In genomic region chr21:39020751-39021474, GRCh38 we compare ENCODE assay signal across 10 cellular contexts.
DNase-seq lines count a peak whose midpoint lies in the region; ATAC-seq and TF ChIP-seq lines count a peak whose summit lies in the region.
"Had no signal": no experiment of that assay in that cellular context is flagged by ENCODE, and none has a peak within 500 bp of the region (broad histone marks: within the 10 kb centered on the region; RNA-seq: fewer than 3 reads in every experiment).

No MANE protein-coding gene starts in this region.

- no peak overlapping the region for H2AFZ ChIP-seq in DND-41 (ENCODE audit: low read depth, low read length)
- H2AFZ ChIP-seq in fibroblast of lung (ENCODE audit: low read length) = peak overlapping the region; percentile 61
- peak overlapping the region; percentile 2 for H2AFZ ChIP-seq in osteoblast (ENCODE audit: low read length)
- H2AFZ ChIP-seq: parathyroid adenoma had no signal

- intact Hi-C loops in activated T-helper 2 cell treated with anti-CD3 and anti-CD28 coated beads, Interferon-gamma antibody, Interleukin-2, Interleukin-4, amounts not matched to agents 10 μg/mL and 5 μg/mL and 100 μg/mL, durations not matched to agents 14 hours and 24 hours and 36 hours (cut with micrococcal nuclease) = no loop called here

- H3K27ac ChIP-seq in DND-41 (ENCODE audit: low read length) (peak overlapping the region; percentile 65), Peyer's patch (peak overlapping the region; percentile 46 to 75 (median 58)), fibroblast of lung (ENCODE audit: insufficient read depth, low read length) (peak overlapping the region; percentile 94), osteoblast (ENCODE audit: low read depth, low read length) (peak overlapping the region; percentile 65)

- no peak overlapping the region for H3K27ac Mint-ChIP-seq in activated T-helper 2 cell treated with anti-CD3 and anti-CD28 coated beads, Interferon-gamma antibody, Interleukin-2, Interleukin-4, amounts not matched to agents 10 μg/mL and 5 μg/mL and 100 μg/mL, durations not matched to agents 14 hours and 24 hours and 36 hours

- H3K27me3 ChIP-seq in DND-41 (ENCODE audit: insufficient read depth, low read length, poor library complexity) (no peaks in the 10 kb centered on the region), Peyer's patch (no peaks in the 10 kb centered on the region), fibroblast of lung (ENCODE audit: control insufficient read depth, insufficient read depth, low read length) (no peaks in the 10 kb centered on the region), osteoblast (ENCODE audit: insufficient read depth, low read length) (no peaks in the 10 kb centered on the region)

- H3K9me3 Mint-ChIP-seq in activated T-helper 2 cell treated with anti-CD3 and anti-CD28 coated beads, Interferon-gamma antibody, Interleukin-2, Interleukin-4, amounts not matched to agents 10 μg/mL and 5 μg/mL and 100 μg/mL, durations not matched to agents 14 hours and 24 hours and 36 hours = peaks cover 16% of the 10 kb centered on the region

- no peak for TF ChIP-seq CTCF in DND-41 (IDR thresholded peaks at IDR 0.05; ENCODE audit: borderline replicate concordance, extremely low read depth, low read length, poor library complexity, severe bottlenecking)
- no peak for TF ChIP-seq CTCF in Peyer's patch (IDR thresholded peaks at IDR 0.05)
- TF ChIP-seq CTCF in fibroblast of lung (conservative IDR thresholded peaks at IDR 0.05 in 1 of 2, IDR thresholded peaks at IDR 0.05 in 1 of 2; ENCODE audit: low read depth in 1 of 2, low read length in 2 of 2) = no peak
- TF ChIP-seq CTCF in osteoblast (IDR thresholded peaks at IDR 0.05; ENCODE audit: extremely low read depth, low read depth, low read length) = no peak

- H3K4me3 ChIP-seq in DND-41 (ENCODE audit: low read depth in 1 of 2, low read length in 2 of 2) (no peak overlapping the region), Peyer's patch (no peak overlapping the region), fibroblast of lung (replicated peaks in 1 of 4; ENCODE audit: control extremely low read depth in 1 of 4, insufficient read depth in 1 of 4, low read depth in 3 of 4, low read length in 4 of 4) (no peak overlapping the region), osteoblast (ENCODE audit: insufficient read depth, low read length) (peak overlapping the region; percentile 21)

- no peak for TF ChIP-seq POLR2A in Peyer's patch (IDR thresholded peaks at IDR 0.05)

- H3K4me1 Mint-ChIP-seq in activated T-helper 2 cell treated with anti-CD3 and anti-CD28 coated beads, Interferon-gamma antibody, Interleukin-2, Interleukin-4, amounts not matched to agents 10 μg/mL and 5 μg/mL and 100 μg/mL, durations not matched to agents 14 hours and 24 hours and 36 hours (ENCODE audit: low read depth) = peaks cover 7% of the 10 kb centered on the region

- DNase-seq in DND-41 (peak; percentile 35), Peyer's patch (peak in 1 of 3 donors; percentile 70), fibroblast of lung (ENCODE audit: low read depth in 2 of 2) (peak; percentile 76 to 85), osteoblast (ENCODE audit: insufficient read length, low spot score, missing footprints) (peak; percentile 91)
- no peak for DNase-seq in activated T-helper 2 cell treated with anti-CD3 and anti-CD28 coated beads, Interferon-gamma antibody, Interleukin-2, Interleukin-4, amounts not matched to agents 10 μg/mL and 5 μg/mL and 100 μg/mL, durations not matched to agents 14 hours and 24 hours and 36 hours (ENCODE audit: low spot score)
- DNase-seq in activated effector memory CD4-positive, alpha-beta T cell treated with Interleukin-2 at 50 U/mL for 16 hours = no peak
- DNase-seq: cerebellar nuclear complex had no signal

- no peaks in the 10 kb centered on the region for H4K20me1 ChIP-seq in DND-41 (ENCODE audit: insufficient read depth, low read length)
- no peaks in the 10 kb centered on the region for H4K20me1 ChIP-seq in fibroblast of lung (ENCODE audit: control insufficient read depth, extremely low read depth, insufficient read depth, low read length)
- H4K20me1 ChIP-seq in osteoblast (ENCODE audit: insufficient read depth, low read length) = no peaks in the 10 kb centered on the region

- H3K9ac ChIP-seq in DND-41 (ENCODE audit: low read depth, low read length) (no peak overlapping the region), fibroblast of lung (ENCODE audit: insufficient read depth, low read length) (peak overlapping the region; percentile 55)
- H3K9ac ChIP-seq: parathyroid adenoma had no signal

- H3K36me3 ChIP-seq in DND-41 (ENCODE audit: insufficient read depth, low read length) (no peaks in the 10 kb centered on the region), Peyer's patch (no peaks in the 10 kb centered on the region), fibroblast of lung (ENCODE audit: control insufficient read depth, insufficient read depth, low read length) (no peaks in the 10 kb centered on the region), osteoblast (ENCODE audit: insufficient read depth, low read length) (no peaks in the 10 kb centered on the region)

- H3K4me2 ChIP-seq in DND-41 (ENCODE audit: insufficient read depth, low read length) (no peak overlapping the region), fibroblast of lung (ENCODE audit: extremely low read depth, insufficient read depth, low read length) (peak overlapping the region; percentile 59), osteoblast (ENCODE audit: insufficient read depth, low read length) (no peak overlapping the region)

- H3K4me3 Mint-ChIP-seq in activated T-helper 2 cell treated with anti-CD3 and anti-CD28 coated beads, Interferon-gamma antibody, Interleukin-2, Interleukin-4, amounts not matched to agents 10 μg/mL and 5 μg/mL and 100 μg/mL, durations not matched to agents 14 hours and 24 hours and 36 hours (ENCODE audit: low read depth) = no peak overlapping the region

- H3K9me3 ChIP-seq in DND-41 (ENCODE audit: insufficient read depth, low read length, severe bottlenecking) = peaks cover 10% of the 10 kb centered on the region
- H3K9me3 ChIP-seq in Peyer's patch = no peaks in the 10 kb centered on the region
- no peaks in the 10 kb centered on the region for H3K9me3 ChIP-seq in fibroblast of lung (ENCODE audit: control insufficient read depth, insufficient read depth, low read depth, low read length)
- peaks cover 3% of the 10 kb centered on the region for H3K9me3 ChIP-seq in osteoblast (ENCODE audit: low read depth, low read length)

- H3K4me1 ChIP-seq in DND-41 (ENCODE audit: insufficient read depth, low read length) (peaks cover 43% of the 10 kb centered on the region), Peyer's patch (peaks cover 0 to 13% (median 0%) of the 10 kb centered on the region in 4 donors), fibroblast of lung (ENCODE audit: control insufficient read depth, extremely low read depth, insufficient read depth, low read length) (peaks cover 32% of the 10 kb centered on the region), osteoblast (ENCODE audit: insufficient read depth, low read length) (peaks cover 29% of the 10 kb centered on the region)

- ATAC-seq in DND-41 (ENCODE audit: insufficient read depth, low read depth) = no peak
- ATAC-seq in GM21360 (IDR thresholded peaks at IDR 0.05; ENCODE audit: unreplicated experiment) = no peak
- ATAC-seq in HG03432 (IDR thresholded peaks at IDR 0.05; ENCODE audit: unreplicated experiment) = no peak

- H3K79me2 ChIP-seq in DND-41 (ENCODE audit: insufficient read depth, low read length) (no peaks in the 10 kb centered on the region), fibroblast of lung (ENCODE audit: control insufficient read depth, insufficient read depth, low read length) (no peaks in the 10 kb centered on the region), osteoblast (ENCODE audit: insufficient read depth, low read length) (no peaks in the 10 kb centered on the region)
- H3K79me2 ChIP-seq: parathyroid adenoma had no signal

- H3K27me3 Mint-ChIP-seq in activated T-helper 2 cell treated with anti-CD3 and anti-CD28 coated beads, Interferon-gamma antibody, Interleukin-2, Interleukin-4, amounts not matched to agents 10 μg/mL and 5 μg/mL and 100 μg/mL, durations not matched to agents 14 hours and 24 hours and 36 hours (ENCODE audit: low read depth) = no peaks in the 10 kb centered on the region

- H3K36me3 Mint-ChIP-seq in activated T-helper 2 cell treated with anti-CD3 and anti-CD28 coated beads, Interferon-gamma antibody, Interleukin-2, Interleukin-4, amounts not matched to agents 10 μg/mL and 5 μg/mL and 100 μg/mL, durations not matched to agents 14 hours and 24 hours and 36 hours (ENCODE audit: low read depth) = peaks cover 6% of the 10 kb centered on the region

Comparison
In these comparisons a context has a peak if more than half of its experiments do, and no peak if none do; other contexts are left out.
1. DNase-seq: peak in DND-41 (single experiment), fibroblast of lung (2 of 2) and osteoblast (single experiment); none in activated T-helper 2 cell treated with anti-CD3 and anti-CD28 coated beads, Interferon-gamma antibody, Interleukin-2, Interleukin-4, amounts not matched to agents 10 μg/mL and 5 μg/mL and 100 μg/mL, durations not matched to agents 14 hours and 24 hours and 36 hours (single experiment) and activated effector memory CD4-positive, alpha-beta T cell treated with Interleukin-2 at 50 U/mL for 16 hours (single experiment).
2. Peak in every context shown above with its lines, with median percentiles within 50 percentile points of each other: H3K27ac ChIP-seq.